Comparison of ENCODE assay signal across 1 cellular context in the genomic region with DNA sequence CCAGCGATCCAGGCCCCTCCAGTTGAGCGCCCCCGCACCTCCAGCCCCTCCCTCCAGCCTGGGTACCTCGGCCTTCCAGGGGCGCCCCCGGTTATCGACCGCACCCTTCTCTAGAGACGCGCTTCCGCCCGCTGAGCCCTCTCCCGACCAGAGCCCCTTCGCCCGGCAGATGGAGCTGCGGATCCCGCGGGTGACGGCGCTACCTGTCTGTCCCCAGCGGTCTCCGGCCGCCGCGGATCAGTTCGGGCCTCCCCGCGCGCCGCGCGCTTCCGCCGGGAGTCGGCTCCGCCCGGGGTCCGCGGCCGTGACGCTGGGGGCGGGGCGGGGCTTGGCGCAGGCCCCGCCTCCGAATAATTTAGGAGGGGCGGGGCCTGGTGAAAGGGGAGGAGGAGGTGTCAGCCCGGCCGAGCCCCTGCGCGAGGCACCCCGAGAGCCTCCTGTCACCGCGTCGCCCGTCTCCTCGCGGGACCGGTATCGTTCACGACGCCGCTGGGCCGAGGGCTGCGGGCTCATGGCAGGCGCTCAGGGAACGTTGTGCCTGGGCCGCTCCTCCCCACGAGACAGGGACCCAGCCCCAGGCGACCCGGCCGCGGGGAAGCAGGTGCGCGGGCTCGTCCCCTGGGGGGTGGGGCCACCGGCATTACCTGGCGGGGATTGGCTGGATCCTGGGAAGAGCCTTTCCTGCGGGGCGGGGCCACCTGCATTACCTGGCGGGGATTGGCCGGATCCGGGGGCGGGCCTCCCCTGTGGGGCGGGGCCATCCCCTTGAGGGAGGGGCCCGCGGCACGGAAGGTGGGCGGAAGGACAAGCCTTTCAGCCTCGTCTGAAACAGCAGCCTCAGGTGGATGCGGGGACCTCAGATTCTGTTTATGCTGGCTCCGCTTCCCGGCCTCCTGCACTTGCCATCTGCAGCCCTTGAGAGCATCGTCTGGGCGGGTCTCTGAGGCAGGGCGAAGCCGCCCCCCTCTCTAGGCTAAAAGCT.
A peak's percentile ranks its signal among the peaks of the same experiment; 100 is the strongest.
TF ChIP-seq lines count a peak whose summit lies in the region.

A gene with protein sequence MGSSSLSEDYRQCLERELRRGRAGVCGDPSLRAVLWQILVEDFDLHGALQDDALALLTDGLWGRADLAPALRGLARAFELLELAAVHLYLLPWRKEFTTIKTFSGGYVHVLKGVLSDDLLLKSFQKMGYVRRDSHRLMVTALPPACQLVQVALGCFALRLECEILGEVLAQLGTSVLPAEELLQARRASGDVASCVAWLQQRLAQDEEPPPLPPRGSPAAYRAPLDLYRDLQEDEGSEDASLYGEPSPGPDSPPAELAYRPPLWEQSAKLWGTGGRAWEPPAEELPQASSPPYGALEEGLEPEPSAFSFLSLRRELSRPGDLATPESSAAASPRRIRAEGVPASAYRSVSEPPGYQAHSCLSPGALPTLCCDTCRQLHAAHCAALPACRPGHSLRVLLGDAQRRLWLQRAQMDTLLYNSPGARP (minus strand): TSS at position 281 of the 982 bp plus-strand sequence. CDS start 473 bp downstream, outside the sequence.

TF ChIP-seq in GM12878, 131 proteins besides CTCF, POLR2A, EP300 and RAD21 (continued from another document and continues in another):
- TF ChIP-seq NRF1 (conservative IDR thresholded peaks at IDR 0.05; ENCODE audit: low read depth, low read length): 0 out of 2 replicates have a peak, but pooled peaks have one; percentile 28
- TF ChIP-seq, protein P1, sequence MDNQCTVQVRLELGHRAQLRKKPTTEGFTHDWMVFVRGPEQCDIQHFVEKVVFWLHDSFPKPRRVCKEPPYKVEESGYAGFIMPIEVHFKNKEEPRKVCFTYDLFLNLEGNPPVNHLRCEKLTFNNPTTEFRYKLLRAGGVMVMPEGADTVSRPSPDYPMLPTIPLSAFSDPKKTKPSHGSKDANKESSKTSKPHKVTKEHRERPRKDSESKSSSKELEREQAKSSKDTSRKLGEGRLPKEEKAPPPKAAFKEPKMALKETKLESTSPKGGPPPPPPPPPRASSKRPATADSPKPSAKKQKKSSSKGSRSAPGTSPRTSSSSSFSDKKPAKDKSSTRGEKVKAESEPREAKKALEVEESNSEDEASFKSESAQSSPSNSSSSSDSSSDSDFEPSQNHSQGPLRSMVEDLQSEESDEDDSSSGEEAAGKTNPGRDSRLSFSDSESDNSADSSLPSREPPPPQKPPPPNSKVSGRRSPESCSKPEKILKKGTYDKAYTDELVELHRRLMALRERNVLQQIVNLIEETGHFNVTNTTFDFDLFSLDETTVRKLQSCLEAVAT (IDR thresholded peaks at IDR 0.05): no peak
- TF ChIP-seq GABPA (IDR thresholded peaks at IDR 0.05; ENCODE audit: low read depth): no peak
- 0 out of 2 replicates have a peak, but pooled peaks have one; percentile 26 for TF ChIP-seq ZSCAN29 (IDR thresholded peaks at IDR 0.05)
- TF ChIP-seq SMC3 (IDR thresholded peaks at IDR 0.05; ENCODE audit: borderline replicate concordance, low read length): no peak
- TF ChIP-seq, protein P2, sequence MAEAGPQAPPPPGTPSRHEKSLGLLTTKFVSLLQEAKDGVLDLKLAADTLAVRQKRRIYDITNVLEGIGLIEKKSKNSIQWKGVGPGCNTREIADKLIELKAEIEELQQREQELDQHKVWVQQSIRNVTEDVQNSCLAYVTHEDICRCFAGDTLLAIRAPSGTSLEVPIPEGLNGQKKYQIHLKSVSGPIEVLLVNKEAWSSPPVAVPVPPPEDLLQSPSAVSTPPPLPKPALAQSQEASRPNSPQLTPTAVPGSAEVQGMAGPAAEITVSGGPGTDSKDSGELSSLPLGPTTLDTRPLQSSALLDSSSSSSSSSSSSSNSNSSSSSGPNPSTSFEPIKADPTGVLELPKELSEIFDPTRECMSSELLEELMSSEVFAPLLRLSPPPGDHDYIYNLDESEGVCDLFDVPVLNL (IDR thresholded peaks at IDR 0.05; ENCODE audit: low read depth, low read length): 0 out of 2 replicates have a peak, but pooled peaks have one; percentile 21
- TF ChIP-seq KLF5 (IDR thresholded peaks at IDR 0.05; ENCODE audit: partially characterized antibody): no peak
- peak; percentile 74; the same call in 1 of the 2 replicates for TF ChIP-seq HDGF (IDR thresholded peaks at IDR 0.05)
- TF ChIP-seq SREBF1 (IDR thresholded peaks at IDR 0.05; ENCODE audit: low read length): no peak
- TF ChIP-seq TBL1XR1 (IDR thresholded peaks at IDR 0.05; ENCODE audit: low read depth, low read length): no peak
- TF ChIP-seq MTA2 (IDR thresholded peaks at IDR 0.05; ENCODE audit: low read depth): no peak
- TF ChIP-seq, protein P3, sequence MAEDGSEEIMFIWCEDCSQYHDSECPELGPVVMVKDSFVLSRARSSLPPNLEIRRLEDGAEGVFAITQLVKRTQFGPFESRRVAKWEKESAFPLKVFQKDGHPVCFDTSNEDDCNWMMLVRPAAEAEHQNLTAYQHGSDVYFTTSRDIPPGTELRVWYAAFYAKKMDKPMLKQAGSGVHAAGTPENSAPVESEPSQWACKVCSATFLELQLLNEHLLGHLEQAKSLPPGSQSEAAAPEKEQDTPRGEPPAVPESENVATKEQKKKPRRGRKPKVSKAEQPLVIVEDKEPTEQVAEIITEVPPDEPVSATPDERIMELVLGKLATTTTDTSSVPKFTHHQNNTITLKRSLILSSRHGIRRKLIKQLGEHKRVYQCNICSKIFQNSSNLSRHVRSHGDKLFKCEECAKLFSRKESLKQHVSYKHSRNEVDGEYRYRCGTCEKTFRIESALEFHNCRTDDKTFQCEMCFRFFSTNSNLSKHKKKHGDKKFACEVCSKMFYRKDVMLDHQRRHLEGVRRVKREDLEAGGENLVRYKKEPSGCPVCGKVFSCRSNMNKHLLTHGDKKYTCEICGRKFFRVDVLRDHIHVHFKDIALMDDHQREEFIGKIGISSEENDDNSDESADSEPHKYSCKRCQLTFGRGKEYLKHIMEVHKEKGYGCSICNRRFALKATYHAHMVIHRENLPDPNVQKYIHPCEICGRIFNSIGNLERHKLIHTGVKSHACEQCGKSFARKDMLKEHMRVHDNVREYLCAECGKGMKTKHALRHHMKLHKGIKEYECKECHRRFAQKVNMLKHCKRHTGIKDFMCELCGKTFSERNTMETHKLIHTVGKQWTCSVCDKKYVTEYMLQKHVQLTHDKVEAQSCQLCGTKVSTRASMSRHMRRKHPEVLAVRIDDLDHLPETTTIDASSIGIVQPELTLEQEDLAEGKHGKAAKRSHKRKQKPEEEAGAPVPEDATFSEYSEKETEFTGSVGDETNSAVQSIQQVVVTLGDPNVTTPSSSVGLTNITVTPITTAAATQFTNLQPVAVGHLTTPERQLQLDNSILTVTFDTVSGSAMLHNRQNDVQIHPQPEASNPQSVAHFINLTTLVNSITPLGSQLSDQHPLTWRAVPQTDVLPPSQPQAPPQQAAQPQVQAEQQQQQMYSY (CRISPR knock-in tag; IDR thresholded peaks at IDR 0.05): no peak
- TF ChIP-seq, protein P4, sequence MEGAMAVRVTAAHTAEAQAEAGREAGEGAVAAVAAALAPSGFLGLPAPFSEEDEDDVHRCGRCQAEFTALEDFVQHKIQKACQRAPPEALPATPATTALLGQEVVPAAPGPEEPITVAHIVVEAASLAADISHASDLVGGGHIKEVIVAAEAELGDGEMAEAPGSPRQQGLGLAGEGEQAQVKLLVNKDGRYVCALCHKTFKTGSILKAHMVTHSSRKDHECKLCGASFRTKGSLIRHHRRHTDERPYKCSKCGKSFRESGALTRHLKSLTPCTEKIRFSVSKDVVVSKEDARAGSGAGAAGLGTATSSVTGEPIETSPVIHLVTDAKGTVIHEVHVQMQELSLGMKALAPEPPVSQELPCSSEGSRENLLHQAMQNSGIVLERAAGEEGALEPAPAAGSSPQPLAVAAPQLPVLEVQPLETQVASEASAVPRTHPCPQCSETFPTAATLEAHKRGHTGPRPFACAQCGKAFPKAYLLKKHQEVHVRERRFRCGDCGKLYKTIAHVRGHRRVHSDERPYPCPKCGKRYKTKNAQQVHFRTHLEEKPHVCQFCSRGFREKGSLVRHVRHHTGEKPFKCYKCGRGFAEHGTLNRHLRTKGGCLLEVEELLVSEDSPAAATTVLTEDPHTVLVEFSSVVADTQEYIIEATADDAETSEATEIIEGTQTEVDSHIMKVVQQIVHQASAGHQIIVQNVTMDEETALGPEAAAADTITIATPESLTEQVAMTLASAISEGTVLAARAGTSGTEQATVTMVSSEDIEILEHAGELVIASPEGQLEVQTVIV (IDR thresholded peaks at IDR 0.05; ENCODE audit: borderline replicate concordance, partially characterized antibody): no peak
- TF ChIP-seq, protein P5, sequence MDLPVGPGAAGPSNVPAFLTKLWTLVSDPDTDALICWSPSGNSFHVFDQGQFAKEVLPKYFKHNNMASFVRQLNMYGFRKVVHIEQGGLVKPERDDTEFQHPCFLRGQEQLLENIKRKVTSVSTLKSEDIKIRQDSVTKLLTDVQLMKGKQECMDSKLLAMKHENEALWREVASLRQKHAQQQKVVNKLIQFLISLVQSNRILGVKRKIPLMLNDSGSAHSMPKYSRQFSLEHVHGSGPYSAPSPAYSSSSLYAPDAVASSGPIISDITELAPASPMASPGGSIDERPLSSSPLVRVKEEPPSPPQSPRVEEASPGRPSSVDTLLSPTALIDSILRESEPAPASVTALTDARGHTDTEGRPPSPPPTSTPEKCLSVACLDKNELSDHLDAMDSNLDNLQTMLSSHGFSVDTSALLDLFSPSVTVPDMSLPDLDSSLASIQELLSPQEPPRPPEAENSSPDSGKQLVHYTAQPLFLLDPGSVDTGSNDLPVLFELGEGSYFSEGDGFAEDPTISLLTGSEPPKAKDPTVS (IDR thresholded peaks at IDR 0.05; ENCODE audit: low read depth, low read length): no peak
- no peak for TF ChIP-seq HDAC2 (IDR thresholded peaks at IDR 0.05)
- TF ChIP-seq RB1 (IDR thresholded peaks at IDR 0.05; ENCODE audit: borderline replicate concordance): no peak; the same call in 1 of the 2 replicates
- peak; percentile 49 for TF ChIP-seq RUNX3 (IDR thresholded peaks at IDR 0.05; ENCODE audit: low read length)
- TF ChIP-seq, protein P6, sequence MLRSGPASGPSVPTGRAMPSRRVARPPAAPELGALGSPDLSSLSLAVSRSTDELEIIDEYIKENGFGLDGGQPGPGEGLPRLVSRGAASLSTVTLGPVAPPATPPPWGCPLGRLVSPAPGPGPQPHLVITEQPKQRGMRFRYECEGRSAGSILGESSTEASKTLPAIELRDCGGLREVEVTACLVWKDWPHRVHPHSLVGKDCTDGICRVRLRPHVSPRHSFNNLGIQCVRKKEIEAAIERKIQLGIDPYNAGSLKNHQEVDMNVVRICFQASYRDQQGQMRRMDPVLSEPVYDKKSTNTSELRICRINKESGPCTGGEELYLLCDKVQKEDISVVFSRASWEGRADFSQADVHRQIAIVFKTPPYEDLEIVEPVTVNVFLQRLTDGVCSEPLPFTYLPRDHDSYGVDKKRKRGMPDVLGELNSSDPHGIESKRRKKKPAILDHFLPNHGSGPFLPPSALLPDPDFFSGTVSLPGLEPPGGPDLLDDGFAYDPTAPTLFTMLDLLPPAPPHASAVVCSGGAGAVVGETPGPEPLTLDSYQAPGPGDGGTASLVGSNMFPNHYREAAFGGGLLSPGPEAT (IDR thresholded peaks at IDR 0.05; ENCODE audit: low read depth): peak; percentile 30; the same call in 1 of the 2 replicates
- no peak for TF ChIP-seq SREBF2 (IDR thresholded peaks at IDR 0.05; ENCODE audit: low read length)
- peak; percentile 67; the same call in 1 of the 2 replicates for TF ChIP-seq BACH1 (IDR thresholded peaks at IDR 0.05; ENCODE audit: borderline replicate concordance)
- TF ChIP-seq NR2F1 (conservative IDR thresholded peaks at IDR 0.05): peak; percentile 33; the same call in 1 of the 2 replicates
- TF ChIP-seq, protein P7, sequence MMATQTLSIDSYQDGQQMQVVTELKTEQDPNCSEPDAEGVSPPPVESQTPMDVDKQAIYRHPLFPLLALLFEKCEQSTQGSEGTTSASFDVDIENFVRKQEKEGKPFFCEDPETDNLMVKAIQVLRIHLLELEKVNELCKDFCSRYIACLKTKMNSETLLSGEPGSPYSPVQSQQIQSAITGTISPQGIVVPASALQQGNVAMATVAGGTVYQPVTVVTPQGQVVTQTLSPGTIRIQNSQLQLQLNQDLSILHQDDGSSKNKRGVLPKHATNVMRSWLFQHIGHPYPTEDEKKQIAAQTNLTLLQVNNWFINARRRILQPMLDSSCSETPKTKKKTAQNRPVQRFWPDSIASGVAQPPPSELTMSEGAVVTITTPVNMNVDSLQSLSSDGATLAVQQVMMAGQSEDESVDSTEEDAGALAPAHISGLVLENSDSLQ (IDR thresholded peaks at IDR 0.05): peak; percentile 70
- TF ChIP-seq GATAD2B (conservative IDR thresholded peaks at IDR 0.05; ENCODE audit: low read depth): peak; percentile 89
- TF ChIP-seq CREB1 (IDR thresholded peaks at IDR 0.05; ENCODE audit: low read depth): peak; percentile 53; the same call in 1 of the 2 replicates
- no peak; the same call in 1 of the 2 replicates for TF ChIP-seq STAT1 (conservative IDR thresholded peaks at IDR 0.05)
- TF ChIP-seq NBN (IDR thresholded peaks at IDR 0.05): no peak
- 0 out of 2 replicates have a peak, but pooled peaks have one; percentile 26 for TF ChIP-seq YY1 (IDR thresholded peaks at IDR 0.05; ENCODE audit: low read depth, low read length)
- TF ChIP-seq, protein P8, sequence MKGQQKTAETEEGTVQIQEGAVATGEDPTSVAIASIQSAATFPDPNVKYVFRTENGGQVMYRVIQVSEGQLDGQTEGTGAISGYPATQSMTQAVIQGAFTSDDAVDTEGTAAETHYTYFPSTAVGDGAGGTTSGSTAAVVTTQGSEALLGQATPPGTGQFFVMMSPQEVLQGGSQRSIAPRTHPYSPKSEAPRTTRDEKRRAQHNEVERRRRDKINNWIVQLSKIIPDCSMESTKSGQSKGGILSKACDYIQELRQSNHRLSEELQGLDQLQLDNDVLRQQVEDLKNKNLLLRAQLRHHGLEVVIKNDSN (IDR thresholded peaks at IDR 0.05; ENCODE audit: borderline replicate concordance, extremely low read length, insufficient read depth, low read depth, low read length): no peak
- TF ChIP-seq JUND (IDR thresholded peaks at IDR 0.05; ENCODE audit: low read depth, low read length): 0 out of 2 replicates have a peak, but pooled peaks have one; percentile 5
- no peak for TF ChIP-seq KDM1A (IDR thresholded peaks at IDR 0.05; ENCODE audit: borderline replicate concordance)
- no peak for TF ChIP-seq SUZ12 (IDR thresholded peaks at IDR 0.05; ENCODE audit: unreplicated experiment)
- TF ChIP-seq ZNF622 (IDR thresholded peaks at IDR 0.05): no peak
- TF ChIP-seq SIX5 (IDR thresholded peaks at IDR 0.05; ENCODE audit: low read depth, low read length, severe bottlenecking): no peak
- no peak for TF ChIP-seq SUPT20H (IDR thresholded peaks at IDR 0.05; ENCODE audit: borderline replicate concordance, control insufficient read depth, low read depth, low read length)
- TF ChIP-seq, protein P9, sequence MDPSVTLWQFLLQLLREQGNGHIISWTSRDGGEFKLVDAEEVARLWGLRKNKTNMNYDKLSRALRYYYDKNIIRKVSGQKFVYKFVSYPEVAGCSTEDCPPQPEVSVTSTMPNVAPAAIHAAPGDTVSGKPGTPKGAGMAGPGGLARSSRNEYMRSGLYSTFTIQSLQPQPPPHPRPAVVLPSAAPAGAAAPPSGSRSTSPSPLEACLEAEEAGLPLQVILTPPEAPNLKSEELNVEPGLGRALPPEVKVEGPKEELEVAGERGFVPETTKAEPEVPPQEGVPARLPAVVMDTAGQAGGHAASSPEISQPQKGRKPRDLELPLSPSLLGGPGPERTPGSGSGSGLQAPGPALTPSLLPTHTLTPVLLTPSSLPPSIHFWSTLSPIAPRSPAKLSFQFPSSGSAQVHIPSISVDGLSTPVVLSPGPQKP (IDR thresholded peaks at IDR 0.05; ENCODE audit: low read depth, low read length): peak; percentile 20
